Comparison of ENCODE assay signal across 1 cellular context in the genomic region with DNA sequence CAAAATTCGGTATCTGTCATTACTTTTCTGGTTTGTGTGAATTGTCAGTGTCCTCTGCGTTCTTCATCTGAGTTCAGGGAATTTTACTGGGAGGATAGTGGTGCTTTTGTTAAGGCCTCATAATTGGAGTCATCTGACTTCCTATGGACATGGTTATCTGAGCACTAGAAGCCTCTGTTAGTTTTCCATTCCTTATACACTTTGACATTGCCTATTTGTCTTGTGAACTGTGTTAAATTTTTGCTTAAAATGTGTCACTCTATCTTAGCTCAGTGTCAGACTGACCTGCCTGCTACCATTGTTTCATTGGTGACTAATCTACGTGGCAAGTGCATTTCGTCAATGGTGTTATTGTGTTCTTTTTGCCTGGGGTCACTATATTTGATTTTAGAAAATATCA.
TF ChIP-seq lines count a peak whose summit lies in the region.

No MANE protein-coding gene starts in this region.

TF ChIP-seq in SK-N-SH, 30 proteins besides CTCF, POLR2A, EP300 and RAD21 (continued from another document):
- TF ChIP-seq, protein P1, sequence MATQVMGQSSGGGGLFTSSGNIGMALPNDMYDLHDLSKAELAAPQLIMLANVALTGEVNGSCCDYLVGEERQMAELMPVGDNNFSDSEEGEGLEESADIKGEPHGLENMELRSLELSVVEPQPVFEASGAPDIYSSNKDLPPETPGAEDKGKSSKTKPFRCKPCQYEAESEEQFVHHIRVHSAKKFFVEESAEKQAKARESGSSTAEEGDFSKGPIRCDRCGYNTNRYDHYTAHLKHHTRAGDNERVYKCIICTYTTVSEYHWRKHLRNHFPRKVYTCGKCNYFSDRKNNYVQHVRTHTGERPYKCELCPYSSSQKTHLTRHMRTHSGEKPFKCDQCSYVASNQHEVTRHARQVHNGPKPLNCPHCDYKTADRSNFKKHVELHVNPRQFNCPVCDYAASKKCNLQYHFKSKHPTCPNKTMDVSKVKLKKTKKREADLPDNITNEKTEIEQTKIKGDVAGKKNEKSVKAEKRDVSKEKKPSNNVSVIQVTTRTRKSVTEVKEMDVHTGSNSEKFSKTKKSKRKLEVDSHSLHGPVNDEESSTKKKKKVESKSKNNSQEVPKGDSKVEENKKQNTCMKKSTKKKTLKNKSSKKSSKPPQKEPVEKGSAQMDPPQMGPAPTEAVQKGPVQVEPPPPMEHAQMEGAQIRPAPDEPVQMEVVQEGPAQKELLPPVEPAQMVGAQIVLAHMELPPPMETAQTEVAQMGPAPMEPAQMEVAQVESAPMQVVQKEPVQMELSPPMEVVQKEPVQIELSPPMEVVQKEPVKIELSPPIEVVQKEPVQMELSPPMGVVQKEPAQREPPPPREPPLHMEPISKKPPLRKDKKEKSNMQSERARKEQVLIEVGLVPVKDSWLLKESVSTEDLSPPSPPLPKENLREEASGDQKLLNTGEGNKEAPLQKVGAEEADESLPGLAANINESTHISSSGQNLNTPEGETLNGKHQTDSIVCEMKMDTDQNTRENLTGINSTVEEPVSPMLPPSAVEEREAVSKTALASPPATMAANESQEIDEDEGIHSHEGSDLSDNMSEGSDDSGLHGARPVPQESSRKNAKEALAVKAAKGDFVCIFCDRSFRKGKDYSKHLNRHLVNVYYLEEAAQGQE (IDR thresholded peaks at IDR 0.05; ENCODE audit: low read depth, low read length), result no peak
- no peak for TF ChIP-seq GABPA (IDR thresholded peaks at IDR 0.05; ENCODE audit: low read depth)
- TF ChIP-seq, protein P2, sequence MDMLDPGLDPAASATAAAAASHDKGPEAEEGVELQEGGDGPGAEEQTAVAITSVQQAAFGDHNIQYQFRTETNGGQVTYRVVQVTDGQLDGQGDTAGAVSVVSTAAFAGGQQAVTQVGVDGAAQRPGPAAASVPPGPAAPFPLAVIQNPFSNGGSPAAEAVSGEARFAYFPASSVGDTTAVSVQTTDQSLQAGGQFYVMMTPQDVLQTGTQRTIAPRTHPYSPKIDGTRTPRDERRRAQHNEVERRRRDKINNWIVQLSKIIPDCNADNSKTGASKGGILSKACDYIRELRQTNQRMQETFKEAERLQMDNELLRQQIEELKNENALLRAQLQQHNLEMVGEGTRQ (IDR thresholded peaks at IDR 0.05; ENCODE audit: borderline replicate concordance, low read depth, low read length), result no peak
- TF ChIP-seq FOSL2 (IDR thresholded peaks at IDR 0.05; ENCODE audit: borderline replicate concordance, low read depth), result no peak
- no peak for TF ChIP-seq MXI1 (IDR thresholded peaks at IDR 0.05; ENCODE audit: low read depth, low read length)
- TF ChIP-seq, protein P3, sequence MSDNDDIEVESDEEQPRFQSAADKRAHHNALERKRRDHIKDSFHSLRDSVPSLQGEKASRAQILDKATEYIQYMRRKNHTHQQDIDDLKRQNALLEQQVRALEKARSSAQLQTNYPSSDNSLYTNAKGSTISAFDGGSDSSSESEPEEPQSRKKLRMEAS (IDR thresholded peaks at IDR 0.05; ENCODE audit: low read depth), result no peak
- no peak for TF ChIP-seq NRF1 (IDR thresholded peaks at IDR 0.05; ENCODE audit: low read depth, low read length)
- TF ChIP-seq RFX5 (IDR thresholded peaks at IDR 0.05; ENCODE audit: low read length), result no peak
- no peak for TF ChIP-seq YY1 (IDR thresholded peaks at IDR 0.05; ENCODE audit: low read depth)
- TF ChIP-seq SMC3 (IDR thresholded peaks at IDR 0.05; ENCODE audit: low read depth, low read length), result no peak
- TF ChIP-seq NFIC (IDR thresholded peaks at IDR 0.05; ENCODE audit: borderline replicate concordance), result no peak
- TF ChIP-seq GATA2 (CRISPR knock-in tag; IDR thresholded peaks at IDR 0.05), result no peak
- TF ChIP-seq POLR2AphosphoS5 (IDR thresholded peaks at IDR 0.05; ENCODE audit: low read depth, low read length), result no peak
- no peak for TF ChIP-seq TAF1 (IDR thresholded peaks at IDR 0.05; ENCODE audit: borderline replicate concordance, low read depth, low read length)
- no peak for TF ChIP-seq RXRA (IDR thresholded peaks at IDR 0.05; ENCODE audit: borderline replicate concordance, low read depth)
